Comparison of ENCODE assay signal across 8 cellular contexts in genomic region chr3:146218880-146219866, GRCh38. TPM values are rescaled to one million over a fixed set of nuclear protein-coding genes. Genes with fewer than 3 reads are reported as not detected.
A peak's percentile ranks its signal among the peaks of the same experiment; 100 is the strongest.
DNase-seq lines count a peak whose midpoint lies in the region; ATAC-seq and TF ChIP-seq lines count a peak whose summit lies in the region.

No MANE protein-coding gene starts in this region.

- H3K27me3 ChIP-seq in adrenal gland = no peaks in the 10 kb centered on the region

- 71 to 75% (median 73%) methylated on average over 13 of the region's 13 CpGs for WGBS in adrenal gland, 4 donors

- no peak overlapping the region for H3K4me3 ChIP-seq in HEK293 (ENCODE audit: low read depth, low read length)
- no peak overlapping the region for H3K4me3 ChIP-seq in adrenal gland

- no peak for ATAC-seq in HG02678 (IDR thresholded peaks at IDR 0.05; ENCODE audit: unreplicated experiment)

- CTCF ChIA-PET in HEK293 (lab: Yijun Ruan, JAX) = interaction anchor here (1.0 kb wide), 3 partner anchors 30 to 288 kb away, joined by 3 to 6 read pairs (median 5); no protein-coding TSS in a partner anchor

- intact Hi-C loops in adrenal gland (cut with DNase I) = loop anchor here in 1 of 2 donors (5.0 kb wide), 1 partner anchor 108 kb away; no protein-coding TSS in a partner anchor

- H3K27ac ChIP-seq in HEK293 (ENCODE audit: extremely low read depth, low read depth, low read length) (no peak overlapping the region), adrenal gland (no peak overlapping the region)

- H3K36me3 ChIP-seq in HEK293 (ENCODE audit: control insufficient read depth in 2 of 2, insufficient read depth in 1 of 2, low read length in 2 of 2) = no peaks in the 10 kb centered on the region
- no peaks in the 10 kb centered on the region for H3K36me3 ChIP-seq in adrenal gland (replicated peaks in 1 of 2)

- POLR2A ChIA-PET in HEK293 (lab: Yijun Ruan, JAX) = no interaction called here

- no peaks in the 10 kb centered on the region for H3K4me1 ChIP-seq in HEK293 (ENCODE audit: control insufficient read depth, insufficient read depth, low read length)
- peaks cover 16 to 55% of the 10 kb centered on the region in 2 donors for H3K4me1 ChIP-seq in adrenal gland (replicated peaks in 1 of 2)

- no peaks in the 10 kb centered on the region for H3K9me3 ChIP-seq in HEK293 (ENCODE audit: control insufficient read depth, insufficient read depth, low read depth, low read length)
- H3K9me3 ChIP-seq in adrenal gland (replicated peaks in 1 of 3) = no peaks in the 10 kb centered on the region

- TF ChIP-seq POLR2A in adrenal gland (IDR thresholded peaks at IDR 0.05) = no peak

- peak; percentile 65 for DNase-seq in DMS 273 (lab: John Stamatoyannopoulos, UW; ENCODE audit: unreplicated experiment)
- no peak for DNase-seq in DMS 273 treated with DMSO at 0.1 percent for 48 hours (lab: John Stamatoyannopoulos, UW)
- peak; percentile 63 for DNase-seq in OCI-M1 (lab: John Stamatoyannopoulos, UW)
- peak in 5 of 7 donors; percentile 31 to 69 (median 50) for DNase-seq in adrenal gland
- peak; percentile 36 for DNase-seq in iris pigment epithelial cell (ENCODE audit: low read depth)
- DNase-seq in stimulated activated CD4-positive, alpha-beta T cell treated with anti-CD3 and anti-CD28 coated beads, TNF-alpha, amount 100 ng/mL, for 48 hours (ENCODE audit: low read depth in 3 of 3) = peak in 2 of 3 donors; percentile 4 to 26

- TF ChIP-seq CTCF in HEK293 (tag by site-specific recombination; IDR thresholded peaks at IDR 0.05) (no peak), adrenal gland (IDR thresholded peaks at IDR 0.05) (peak; percentile 63 to 87 (median 71))

TF ChIP-seq in HEK293, 187 proteins besides CTCF, POLR2A, EP300 and RAD21:
- no peak for TF ChIP-seq ZNF398 (tag by site-specific recombination; IDR thresholded peaks at IDR 0.05)
- TF ChIP-seq ZNF654 (tag by site-specific recombination; IDR thresholded peaks at IDR 0.05; ENCODE audit: low read depth) = peak; percentile 38
- no peak for TF ChIP-seq ZNF221 (tag by site-specific recombination; IDR thresholded peaks at IDR 0.05; ENCODE audit: borderline replicate concordance)
- TF ChIP-seq ZNF354C (tag by site-specific recombination; IDR thresholded peaks at IDR 0.05; ENCODE audit: borderline replicate concordance, low read depth) = no peak
- no peak for TF ChIP-seq ZBTB8A (tag by site-specific recombination; IDR thresholded peaks at IDR 0.05)

RNA-seq across cellular contexts. Expression of gene PLSCR4, which starts 31.7 kb away (rescaled TPM):
- total RNA-seq in adrenal gland = 100 to 1,000 TPM in 3 of 8 donors, 10 to 100 TPM in 5; 34.6 to 155 (median 76.8) TPM
- 10 to 100 TPM; 21.8 to 51.1 (median 25.9) TPM for polyA plus RNA-seq in adrenal gland

RNA-seq across cellular contexts. Expression of gene PLOD2, which starts 58.2 kb away (rescaled TPM):
- 10 to 100 TPM; 24.4 to 79.0 (median 47.2) TPM for total RNA-seq in adrenal gland
- polyA plus RNA-seq in adrenal gland = 10 to 100 TPM; 33.2 to 56.8 (median 33.6) TPM
